9 cellular contexts compared by ENCODE assay signal in genomic region chr11:94151903-94152677, GRCh38. TPM values are rescaled to one million over a fixed set of nuclear protein-coding genes. Genes with fewer than 3 reads are reported as not detected.
DNase-seq lines count a peak whose midpoint lies in the region; ATAC-seq, FAIRE-seq and TF ChIP-seq lines count a peak whose summit lies in the region.
"Had no signal": no experiment of that assay in that cellular context is flagged by ENCODE, and none has a peak within 500 bp of the region (broad histone marks: within the 10 kb centered on the region; RNA-seq: fewer than 3 reads in every experiment).

No MANE protein-coding gene starts in this region.

- TF ChIP-seq CTCF in kidney epithelial cell (IDR thresholded peaks at IDR 0.05; ENCODE audit: insufficient read depth, low read length, poor library complexity, severe bottlenecking), result no peak

- peak overlapping the region; percentile 40 for H3K4me3 ChIP-seq in adipocyte (ENCODE audit: low read length)
- H3K4me3 ChIP-seq in kidney epithelial cell (ENCODE audit: low read depth, low read length), result no peak overlapping the region

- intact Hi-C loops in Right ventricle myocardium inferior (cut with DNase I) (no loop called here), cardiac septum (cut with DNase I) (loop anchor here (2.0 kb wide), 1 partner anchor 17 kb away; no protein-coding TSS in a partner anchor)

- H3K4me1 ChIP-seq in adipocyte (ENCODE audit: control insufficient read depth, insufficient read depth, low read length), result peaks cover 76% of the 10 kb centered on the region
- H3K4me1 ChIP-seq: parathyroid adenoma had no signal

- peaks cover 5% of the 10 kb centered on the region for H3K36me3 ChIP-seq in adipocyte (ENCODE audit: control insufficient read depth, insufficient read depth, low read length, severe bottlenecking)
- peaks cover 1% of the 10 kb centered on the region for H3K36me3 ChIP-seq in kidney epithelial cell (ENCODE audit: control insufficient read depth, insufficient read depth, low read length)

- FAIRE-seq in urothelium cell line (lab: Jason Lieb, UNC), result no peak

- H3K9me3 ChIP-seq in adipocyte (ENCODE audit: control insufficient read depth, low read length), result no peaks in the 10 kb centered on the region

- DNase-seq in Right ventricle myocardium inferior (ENCODE audit: missing footprints), result no peak
- no peak for DNase-seq in cardiac septum (ENCODE audit: low spot score)
- DNase-seq in adipocyte (ENCODE audit: low read depth), result peak; percentile 80
- peak; percentile 67 for DNase-seq in kidney epithelial cell (ENCODE audit: low read depth)
- DNase-seq in urothelium cell line (ENCODE audit: low spot score), result peak; percentile 91
- no peak for DNase-seq in HuH-7 (ENCODE audit: low spot score)

- no peak overlapping the region for H3K9ac ChIP-seq in adipocyte (ENCODE audit: low read length)
- H3K9ac ChIP-seq: parathyroid adenoma had no signal

- no peaks in the 10 kb centered on the region for H3K27me3 ChIP-seq in adipocyte (replicated peaks; ENCODE audit: control insufficient read depth, insufficient read depth, low read length)
- H3K27me3 ChIP-seq in kidney epithelial cell (ENCODE audit: control insufficient read depth, insufficient read depth, low read length), result no peaks in the 10 kb centered on the region

- ATAC-seq in Right ventricle myocardium inferior (peak; percentile 94), HG03442 (IDR thresholded peaks at IDR 0.05; ENCODE audit: unreplicated experiment) (peak; percentile 76), HG02852 (IDR thresholded peaks at IDR 0.05; ENCODE audit: unreplicated experiment) (no peak)

RNA-seq across cellular contexts. Expression of gene PANX1, which starts 23.4 kb away (rescaled TPM):
- 27.2 TPM for total RNA-seq in Right ventricle myocardium inferior
- 28.9 TPM for total RNA-seq in cardiac septum
- total RNA-seq in kidney epithelial cell, result 56.5 and 60.5 TPM in 2 replicates

Comparison
In these comparisons a context has a peak if more than half of its experiments do, and no peak if none do; other contexts are left out.
1. DNase-seq: peak in adipocyte (single experiment), kidney epithelial cell (single experiment) and urothelium cell line (single experiment); none in Right ventricle myocardium inferior (single experiment), cardiac septum (single experiment) and HuH-7 (single experiment).